Comparison of ENCODE assay signal across 1 cellular context in the genomic region with DNA sequence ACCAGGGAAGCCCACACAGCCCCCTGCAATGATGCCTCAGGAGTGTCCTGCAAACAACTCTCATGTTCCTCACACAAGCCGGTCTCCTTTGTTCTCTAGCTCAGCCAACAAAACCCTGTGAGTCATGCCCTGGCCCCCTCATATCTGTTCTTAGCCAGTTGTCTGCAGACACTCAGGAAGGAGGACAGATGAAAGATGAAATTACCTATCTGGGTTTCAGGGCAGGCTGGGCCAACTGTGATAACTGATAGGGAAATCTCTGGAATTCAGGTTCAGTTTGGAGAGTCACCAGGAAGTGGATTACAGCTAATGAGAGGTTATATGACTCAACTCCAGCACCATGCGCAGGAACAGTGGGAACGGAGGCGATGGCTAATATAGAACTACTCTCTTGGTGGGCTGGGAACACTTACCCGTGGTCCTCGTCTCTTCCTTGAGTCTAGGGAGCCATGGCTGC.
TF ChIP-seq lines count a peak whose summit lies in the region.

No MANE protein-coding gene starts in this region.

TF ChIP-seq in K562, 482 proteins besides CTCF, POLR2A, EP300 and RAD21 (continued from another document and continues in another):
- TF ChIP-seq E2F4 (CRISPR knock-in tag; IDR thresholded peaks at IDR 0.05; ENCODE audit: low read depth) (no peak), ZNF431 (CRISPR knock-in tag; IDR thresholded peaks at IDR 0.05) (no peak), ZNF75A (CRISPR knock-in tag; IDR thresholded peaks at IDR 0.05) (no peak), HDAC1 (IDR thresholded peaks at IDR 0.05) (peak; percentile 73 to 91; a peak in 2 of 4 replicates), HBP1 (CRISPR knock-in tag; IDR thresholded peaks at IDR 0.05) (peak; percentile 58; the same call in 1 of the 2 replicates), FIP1L1 (IDR thresholded peaks at IDR 0.05; ENCODE audit: low read depth, low read length, poor library complexity, severe bottlenecking) (no peak), KDM5B (IDR thresholded peaks at IDR 0.05; ENCODE audit: insufficient replicate concordance, low read depth, low read length) (peak; percentile 33), FOXJ2 (tag; IDR thresholded peaks at IDR 0.05) (no peak), CCNT2 (IDR thresholded peaks at IDR 0.05; ENCODE audit: borderline replicate concordance, extremely low read depth, insufficient read length, low read depth, low read length) (peak; percentile 99), AFF1 (IDR thresholded peaks at IDR 0.05; ENCODE audit: low read depth in 1 of 2, partially characterized antibody in 2 of 2) (peak in 1 of 2 experiments; percentile 90), FOXA3 (CRISPR knock-in tag; conservative IDR thresholded peaks at IDR 0.05 in 1 of 2, IDR thresholded peaks at IDR 0.05 in 1 of 2) (peak in 1 of 2 experiments; percentile 50; a peak in 1 of 4 replicates), HCFC1 (IDR thresholded peaks at IDR 0.05; ENCODE audit: low read depth, low read length) (no peak), ELF2 (CRISPR knock-in tag; IDR thresholded peaks at IDR 0.05) (no peak), KLF10 (CRISPR knock-in tag; IDR thresholded peaks at IDR 0.05) (no peak), ZNF696 (CRISPR knock-in tag; conservative IDR thresholded peaks at IDR 0.05) (no peak), BCOR (IDR thresholded peaks at IDR 0.05) (peak; percentile 80), PCBP1 (IDR thresholded peaks at IDR 0.05; ENCODE audit: low read depth, low read length, poor library complexity, severe bottlenecking) (no peak), GATAD2A (IDR thresholded peaks at IDR 0.05) (peak; percentile 95; the same call in 1 of the 2 replicates), ETS2 (tag; IDR thresholded peaks at IDR 0.05; ENCODE audit: borderline replicate concordance, poor library complexity, severe bottlenecking) (no peak), CHD4 (IDR thresholded peaks at IDR 0.05; ENCODE audit: insufficient read depth, insufficient replicate concordance, low read depth, low read length, poor library complexity, severe bottlenecking) (no peak), MTF1 (CRISPR knock-in tag; IDR thresholded peaks at IDR 0.05; ENCODE audit: borderline replicate concordance) (no peak), ZNF165 (CRISPR knock-in tag; IDR thresholded peaks at IDR 0.05; ENCODE audit: borderline replicate concordance) (no peak), MBD2 (IDR thresholded peaks at IDR 0.05; ENCODE audit: borderline replicate concordance, low read depth) (peak; percentile 90), ZBTB8A (IDR thresholded peaks at IDR 0.05; ENCODE audit: partially characterized antibody) (no peak), RBM25 (IDR thresholded peaks at IDR 0.05; ENCODE audit: low read depth, low read length, severe bottlenecking) (no peak), ZNF324 (CRISPR knock-in tag; IDR thresholded peaks at IDR 0.05) (no peak), ERF (CRISPR knock-in tag; IDR thresholded peaks at IDR 0.05) (no peak; the same call in 1 of the 2 replicates), ZC3H4 (CRISPR knock-in tag; IDR thresholded peaks at IDR 0.05; ENCODE audit: borderline replicate concordance) (no peak), NR2C2 (CRISPR knock-in tag; IDR thresholded peaks at IDR 0.05) (no peak), NR2C2 (tag; IDR thresholded peaks at IDR 0.05) (peak; percentile 47; the same call in 1 of the 2 replicates), XRCC3 (IDR thresholded peaks at IDR 0.05) (no peak), ZNF23 (CRISPR knock-in tag; IDR thresholded peaks at IDR 0.05) (no peak), SNRNP70 (optimal IDR thresholded peaks at IDR 0.05; ENCODE audit: low read depth, low read length) (no peak), SRSF9 (IDR thresholded peaks at IDR 0.05; ENCODE audit: borderline replicate concordance, low read depth, low read length) (no peak), PRMT5 (CRISPR knock-in tag; IDR thresholded peaks at IDR 0.05) (no peak), HIVEP1 (CRISPR knock-in tag; IDR thresholded peaks at IDR 0.05) (no peak), SUPT5H (IDR thresholded peaks at IDR 0.05) (no peak), MYC (IDR thresholded peaks at IDR 0.05; ENCODE audit: low read depth, low read length) (peak; percentile 27; the same call in 1 of the 2 replicates), MYC (CRISPR knock-in tag; IDR thresholded peaks at IDR 0.05; ENCODE audit: borderline replicate concordance, low read depth) (no peak), ZNF785 (CRISPR knock-in tag; IDR thresholded peaks at IDR 0.05) (no peak), ZNF668 (CRISPR knock-in tag; IDR thresholded peaks at IDR 0.05) (no peak), ZNF639 (CRISPR knock-in tag; conservative IDR thresholded peaks at IDR 0.05 in 1 of 2, IDR thresholded peaks at IDR 0.05 in 1 of 2) (peak in 1 of 2 experiments; percentile 86; a peak in 2 of 4 replicates), JUND (IDR thresholded peaks at IDR 0.05; ENCODE audit: borderline replicate concordance, low read depth, low read length) (peak; percentile 97), JUND (tag; IDR thresholded peaks at IDR 0.05; ENCODE audit: borderline replicate concordance, low read depth, low read length) (peak; percentile 97; the same call in 2 of the 3 replicates), TAF9B (IDR thresholded peaks at IDR 0.05; ENCODE audit: partially characterized antibody) (peak; percentile 74), HLTF (IDR thresholded peaks at IDR 0.05) (peak; percentile 55; the same call in 1 of the 2 replicates), SRSF1 (IDR thresholded peaks at IDR 0.05; ENCODE audit: low read depth, low read length) (no peak), MAFG (tag; conservative IDR thresholded peaks at IDR 0.05) (no peak; the same call in 1 of the 2 replicates), BDP1 (IDR thresholded peaks at IDR 0.05; ENCODE audit: insufficient read depth, insufficient read length) (no peak), SMARCC2 (IDR thresholded peaks at IDR 0.05; ENCODE audit: low read depth) (peak; percentile 100), TARDBP (IDR thresholded peaks at IDR 0.05) (peak; percentile 84; the same call in 1 of the 2 replicates), KHSRP (IDR thresholded peaks at IDR 0.05) (peak; percentile 88), SLC30A9 (CRISPR knock-in tag; IDR thresholded peaks at IDR 0.05) (no peak)
- TF ChIP-seq, protein P1, sequence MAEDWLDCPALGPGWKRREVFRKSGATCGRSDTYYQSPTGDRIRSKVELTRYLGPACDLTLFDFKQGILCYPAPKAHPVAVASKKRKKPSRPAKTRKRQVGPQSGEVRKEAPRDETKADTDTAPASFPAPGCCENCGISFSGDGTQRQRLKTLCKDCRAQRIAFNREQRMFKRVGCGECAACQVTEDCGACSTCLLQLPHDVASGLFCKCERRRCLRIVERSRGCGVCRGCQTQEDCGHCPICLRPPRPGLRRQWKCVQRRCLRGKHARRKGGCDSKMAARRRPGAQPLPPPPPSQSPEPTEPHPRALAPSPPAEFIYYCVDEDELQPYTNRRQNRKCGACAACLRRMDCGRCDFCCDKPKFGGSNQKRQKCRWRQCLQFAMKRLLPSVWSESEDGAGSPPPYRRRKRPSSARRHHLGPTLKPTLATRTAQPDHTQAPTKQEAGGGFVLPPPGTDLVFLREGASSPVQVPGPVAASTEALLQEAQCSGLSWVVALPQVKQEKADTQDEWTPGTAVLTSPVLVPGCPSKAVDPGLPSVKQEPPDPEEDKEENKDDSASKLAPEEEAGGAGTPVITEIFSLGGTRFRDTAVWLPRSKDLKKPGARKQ (CRISPR knock-in tag; IDR thresholded peaks at IDR 0.05), result no peak
- TF ChIP-seq, protein P2, sequence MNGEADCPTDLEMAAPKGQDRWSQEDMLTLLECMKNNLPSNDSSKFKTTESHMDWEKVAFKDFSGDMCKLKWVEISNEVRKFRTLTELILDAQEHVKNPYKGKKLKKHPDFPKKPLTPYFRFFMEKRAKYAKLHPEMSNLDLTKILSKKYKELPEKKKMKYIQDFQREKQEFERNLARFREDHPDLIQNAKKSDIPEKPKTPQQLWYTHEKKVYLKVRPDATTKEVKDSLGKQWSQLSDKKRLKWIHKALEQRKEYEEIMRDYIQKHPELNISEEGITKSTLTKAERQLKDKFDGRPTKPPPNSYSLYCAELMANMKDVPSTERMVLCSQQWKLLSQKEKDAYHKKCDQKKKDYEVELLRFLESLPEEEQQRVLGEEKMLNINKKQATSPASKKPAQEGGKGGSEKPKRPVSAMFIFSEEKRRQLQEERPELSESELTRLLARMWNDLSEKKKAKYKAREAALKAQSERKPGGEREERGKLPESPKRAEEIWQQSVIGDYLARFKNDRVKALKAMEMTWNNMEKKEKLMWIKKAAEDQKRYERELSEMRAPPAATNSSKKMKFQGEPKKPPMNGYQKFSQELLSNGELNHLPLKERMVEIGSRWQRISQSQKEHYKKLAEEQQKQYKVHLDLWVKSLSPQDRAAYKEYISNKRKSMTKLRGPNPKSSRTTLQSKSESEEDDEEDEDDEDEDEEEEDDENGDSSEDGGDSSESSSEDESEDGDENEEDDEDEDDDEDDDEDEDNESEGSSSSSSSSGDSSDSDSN (IDR thresholded peaks at IDR 0.05; ENCODE audit: borderline replicate concordance in 1 of 2, low read depth in 2 of 2, low read length in 2 of 2), result 0 out of 4 replicates have a peak, but pooled peaks of 1 of the 2 experiments have one; percentile 24
- TF ChIP-seq, protein P3, sequence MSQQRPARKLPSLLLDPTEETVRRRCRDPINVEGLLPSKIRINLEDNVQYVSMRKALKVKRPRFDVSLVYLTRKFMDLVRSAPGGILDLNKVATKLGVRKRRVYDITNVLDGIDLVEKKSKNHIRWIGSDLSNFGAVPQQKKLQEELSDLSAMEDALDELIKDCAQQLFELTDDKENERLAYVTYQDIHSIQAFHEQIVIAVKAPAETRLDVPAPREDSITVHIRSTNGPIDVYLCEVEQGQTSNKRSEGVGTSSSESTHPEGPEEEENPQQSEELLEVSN (IDR thresholded peaks at IDR 0.05; ENCODE audit: borderline replicate concordance in 1 of 2, extremely low read depth in 1 of 2, insufficient read depth in 1 of 2, insufficient read length in 1 of 2, low read depth in 1 of 2, low read length in 1 of 2, poor library complexity in 1 of 2, severe bottlenecking in 1 of 2), result peak in 1 of 2 experiments; percentile 61
- TF ChIP-seq, protein P4, sequence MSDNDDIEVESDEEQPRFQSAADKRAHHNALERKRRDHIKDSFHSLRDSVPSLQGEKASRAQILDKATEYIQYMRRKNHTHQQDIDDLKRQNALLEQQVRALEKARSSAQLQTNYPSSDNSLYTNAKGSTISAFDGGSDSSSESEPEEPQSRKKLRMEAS (CRISPR knock-in tag; IDR thresholded peaks at IDR 0.05), result no peak
- TF ChIP-seq, protein P5, sequence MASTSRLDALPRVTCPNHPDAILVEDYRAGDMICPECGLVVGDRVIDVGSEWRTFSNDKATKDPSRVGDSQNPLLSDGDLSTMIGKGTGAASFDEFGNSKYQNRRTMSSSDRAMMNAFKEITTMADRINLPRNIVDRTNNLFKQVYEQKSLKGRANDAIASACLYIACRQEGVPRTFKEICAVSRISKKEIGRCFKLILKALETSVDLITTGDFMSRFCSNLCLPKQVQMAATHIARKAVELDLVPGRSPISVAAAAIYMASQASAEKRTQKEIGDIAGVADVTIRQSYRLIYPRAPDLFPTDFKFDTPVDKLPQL (IDR thresholded peaks at IDR 0.05; ENCODE audit: extremely low read depth, insufficient read length), result no peak
